Comparison of ENCODE assay signal across 21 cellular contexts in genomic region chr22:43446037-43446803, GRCh38. TPM values are rescaled to one million over a fixed set of nuclear protein-coding genes. Genes with fewer than 3 reads are reported as not detected.
DNase-seq lines count a peak whose midpoint lies in the region; ATAC-seq and TF ChIP-seq lines count a peak whose summit lies in the region.
"Had no signal": no experiment of that assay in that cellular context is flagged by ENCODE, and none has a peak within 500 bp of the region (broad histone marks: within the 10 kb centered on the region; RNA-seq: fewer than 3 reads in every experiment).

No MANE protein-coding gene starts in this region.

- no peak for TF ChIP-seq POLR2A in prostate gland (IDR thresholded peaks at IDR 0.05)

- no peaks in the 10 kb centered on the region for H3K9me3 Mint-ChIP-seq in neural progenitor cell
- H3K9me3 Mint-ChIP-seq: CD14-positive monocyte had no signal

- TF ChIP-seq CTCF in LNCaP clone FGC (IDR thresholded peaks at IDR 0.05; ENCODE audit: control insufficient read depth, extremely low read depth, insufficient read depth), result no peak
- TF ChIP-seq CTCF in VCaP (conservative IDR thresholded peaks at IDR 0.05), result no peak
- no peak for TF ChIP-seq CTCF in neural progenitor cell (IDR thresholded peaks at IDR 0.05)
- TF ChIP-seq CTCF in prostate gland (IDR thresholded peaks at IDR 0.05), result no peak

- no peak overlapping the region for H3K4me3 Mint-ChIP-seq in neural progenitor cell
- H3K4me3 Mint-ChIP-seq: CD14-positive monocyte, T-helper 17 cell had no signal

- no peak overlapping the region for H2AFZ ChIP-seq in neural progenitor cell (replicated peaks)
- H2AFZ ChIP-seq: PC-9 had no signal

- H3K9ac ChIP-seq in neural progenitor cell, result no peak overlapping the region

- H3K27ac ChIP-seq in VCaP, result peak overlapping the region; percentile 63
- no peak overlapping the region for H3K27ac ChIP-seq in neural progenitor cell
- no peak overlapping the region for H3K27ac ChIP-seq in prostate gland
- H3K27ac ChIP-seq: esophagus muscularis mucosa, PC-9, psoas muscle, vagina had no signal

- no peaks in the 10 kb centered on the region for H3K36me3 Mint-ChIP-seq in neural progenitor cell
- H3K36me3 Mint-ChIP-seq: CD14-positive monocyte had no signal

- H3K9me3 ChIP-seq in neural progenitor cell (ENCODE audit: low read depth) (no peaks in the 10 kb centered on the region), prostate gland (no peaks in the 10 kb centered on the region)
- H3K9me3 ChIP-seq: esophagus muscularis mucosa, psoas muscle, vagina had no signal

- no peaks in the 10 kb centered on the region for H3K36me3 ChIP-seq in neural progenitor cell
- no peaks in the 10 kb centered on the region for H3K36me3 ChIP-seq in prostate gland
- H3K36me3 ChIP-seq: esophagus muscularis mucosa, vagina had no signal

- H3F3A ChIP-seq in neural progenitor cell (ENCODE audit: low read depth), result no peaks in the 10 kb centered on the region

- H3K4me3 ChIP-seq in LNCaP clone FGC (ENCODE audit: low read depth, low read length) (no peak overlapping the region), neural progenitor cell (no peak overlapping the region), prostate gland (no peak overlapping the region)
- H3K4me3 ChIP-seq: esophagus muscularis mucosa, PC-9, psoas muscle, vagina had no signal

- H3K79me2 ChIP-seq in neural progenitor cell (ENCODE audit: low read depth), result no peaks in the 10 kb centered on the region

- no peak for ATAC-seq in GM21528 (IDR thresholded peaks at IDR 0.05; ENCODE audit: low FRiP score, unreplicated experiment)
- ATAC-seq: left cardiac atrium, psoas muscle, T-helper 17 cell had no signal

- H3K4me2 ChIP-seq in neural progenitor cell, result no peak overlapping the region
- H3K4me2 ChIP-seq: PC-9 had no signal

- H3K4me1 Mint-ChIP-seq in neural progenitor cell, result peaks cover 31% of the 10 kb centered on the region

- no peaks in the 10 kb centered on the region for H4K20me1 ChIP-seq in neural progenitor cell (ENCODE audit: low read depth)

- H3K27me3 ChIP-seq in neural progenitor cell (no peaks in the 10 kb centered on the region), prostate gland (replicated peaks; ENCODE audit: insufficient read depth) (no peaks in the 10 kb centered on the region)
- H3K27me3 ChIP-seq: vagina had no signal

- H3K27ac Mint-ChIP-seq in neural progenitor cell, result peak overlapping the region; percentile 51
- H3K27ac Mint-ChIP-seq: T-helper 17 cell had no signal

- 81% methylated on average over 10 of the region's 10 CpGs for WGBS in prostate gland

- peaks cover 20% of the 10 kb centered on the region for H3K27me3 Mint-ChIP-seq in neural progenitor cell (ENCODE audit: insufficient read depth, low read depth)

- H3K4me1 ChIP-seq in neural progenitor cell, result peaks cover 10% of the 10 kb centered on the region
- no peaks in the 10 kb centered on the region for H3K4me1 ChIP-seq in prostate gland (replicated peaks)
- H3K4me1 ChIP-seq: esophagus muscularis mucosa, psoas muscle, vagina had no signal

- intact Hi-C loops in prostate gland (cut with DNase I), result no loop called here

- DNase-seq in NCI-H2171 treated with DMSO at 0.1 percent for 48 hours (lab: John Stamatoyannopoulos, UW) (peak; percentile 68), NCI-H2171 (lab: John Stamatoyannopoulos, UW) (no peak), LNCaP clone FGC (ENCODE audit: low read depth) (peak; percentile 23), neural progenitor cell (ENCODE audit: low spot score) (no peak), prostate gland (ENCODE audit: low spot score) (no peak)
- DNase-seq in activated CD8-positive, alpha-beta memory T cell treated with anti-CD3 and anti-CD28 coated beads, Interleukin-2, amount 50 U/mL, for 48 hours, result no peak
- DNase-seq: activated CD4-positive, alpha-beta T cell treated with anti-CD3 and anti-CD28 coated beads, Interleukin-2, amount 50 U/mL, for 48 hours; activated naive CD4-positive, alpha-beta T cell; activated T-cell treated with anti-CD3 and anti-CD28 coated beads for 4 hours; amniotic stem cell; DND-41; left cardiac atrium; PC-9; psoas muscle; T-helper 17 cell had no signal

RNA-seq across cellular contexts. Expression of gene MPPED1, which starts 34.4 kb away (rescaled TPM):
- total RNA-seq in neural progenitor cell (ENCODE audit: low replicate concordance), result 2.0 and 4.5 TPM in 2 replicates
- total RNA-seq in prostate gland, result 1 to 10 TPM in 1 of 2 donors, under 1 TPM in 1; 0.77 to 6.4 TPM
- total RNA-seq: esophagus muscularis mucosa, HT1080, PC-9, psoas muscle, T-helper 17 cell had no signal

Comparison
In these comparisons a context has a peak if more than half of its experiments do, and no peak if none do; other contexts are left out.
1. DNase-seq: peak in NCI-H2171 treated with DMSO at 0.1 percent for 48 hours (single experiment) and LNCaP clone FGC (single experiment); none in NCI-H2171 (single experiment), neural progenitor cell (single experiment), prostate gland (single experiment) and activated CD8-positive, alpha-beta memory T cell treated with anti-CD3 and anti-CD28 coated beads, Interleukin-2, amount 50 U/mL, for 48 hours (single experiment).